ENCODE assay signal across 13 cellular contexts in genomic region chr15:77144492-77145070, GRCh38.
A peak's percentile ranks its signal among the peaks of the same experiment; 100 is the strongest.
DNase-seq lines count a peak whose midpoint lies in the region; ATAC-seq, FAIRE-seq and TF ChIP-seq lines count a peak whose summit lies in the region.
"Had no signal": no experiment of that assay in that cellular context is flagged by ENCODE, and none has a peak within 500 bp of the region (broad histone marks: within the 10 kb centered on the region; RNA-seq: fewer than 3 reads in every experiment).

No MANE protein-coding gene starts in this region.

- TF ChIP-seq POLR2A in breast epithelium (IDR thresholded peaks at IDR 0.05): no peak

- TF ChIP-seq CTCF in breast epithelium (IDR thresholded peaks at IDR 0.05): no peak

- no peaks in the 10 kb centered on the region for H3K4me1 Mint-ChIP-seq in memory B cell

- peak overlapping the region; percentile 35 for H3K27ac Mint-ChIP-seq in memory B cell

- no peaks in the 10 kb centered on the region for H3K27me3 Mint-ChIP-seq in memory B cell

- peaks cover 8 to 9% of the 10 kb centered on the region in 2 donors for H3K9me3 ChIP-seq in breast epithelium

- no peak overlapping the region for H3K4me3 Mint-ChIP-seq in memory B cell

- peak overlapping the region; percentile 79 to 84 for H3K27ac ChIP-seq in breast epithelium

- peak; percentile 70 to 78 for ATAC-seq in left cardiac atrium
- ATAC-seq in Right ventricle myocardium inferior: no peak
- ATAC-seq in memory B cell (ENCODE audit: low read depth): no peak
- no peak for ATAC-seq in HG03025 (IDR thresholded peaks at IDR 0.05; ENCODE audit: low FRiP score, unreplicated experiment)

- H3K9me3 Mint-ChIP-seq in memory B cell: peaks cover 3% of the 10 kb centered on the region

- peaks cover 0 to 23% of the 10 kb centered on the region in 2 donors for H3K4me1 ChIP-seq in breast epithelium

- intact Hi-C loops in left cardiac atrium (cut with DNase I): no loop called here
- intact Hi-C loops in Right ventricle myocardium inferior (cut with DNase I): no loop called here
- intact Hi-C loops in breast epithelium (cut with DNase I; ENCODE audit: low total_unique reads): no loop called here

- no peak for DNase-seq in left cardiac atrium
- DNase-seq in Right ventricle myocardium inferior (ENCODE audit: missing footprints): no peak
- DNase-seq in breast epithelium (ENCODE audit: low spot score in 2 of 2): no peak
- no peak for DNase-seq in memory B cell (ENCODE audit: low spot score in 2 of 2)
- peak; percentile 72 for DNase-seq in urothelium cell line (ENCODE audit: low spot score)
- no peak for DNase-seq in activated gamma-delta T cell treated with Interleukin-2 at 50 U/mL for 16 hours
- DNase-seq in NCI-H446 treated with DMSO at 0.1 percent for 48 hours (lab: John Stamatoyannopoulos, UW): no peak
- DNase-seq: activated T-cell treated with anti-CD3 and anti-CD28 coated beads, Interleukin-2, amount 50 U/mL, for 48 hours; AML-193; NCI-H146; T-helper 1 cell had no signal

- peak; percentile 48 for FAIRE-seq in urothelium cell line (lab: Jason Lieb, UNC)
- FAIRE-seq: GM18507 had no signal

- peaks cover 40% of the 10 kb centered on the region for H3K36me3 Mint-ChIP-seq in memory B cell

- no peaks in the 10 kb centered on the region for H3K27me3 ChIP-seq in breast epithelium

- H3K4me3 ChIP-seq in breast epithelium: no peak overlapping the region

- H3K36me3 ChIP-seq in breast epithelium: no peaks in the 10 kb centered on the region

Comparison
In these comparisons a context has a peak if more than half of its experiments do, and no peak if none do; other contexts are left out.
1. ATAC-seq: peak in left cardiac atrium (2 of 2); none in Right ventricle myocardium inferior (single experiment), memory B cell (single experiment) and HG03025 (single experiment).